In genomic region chr2:70103531-70104061, GRCh38 we compare ENCODE assay signal across 9 cellular contexts.
DNase-seq lines count a peak whose midpoint lies in the region; ATAC-seq lines count a peak whose summit lies in the region.
"Had no signal": no experiment of that assay in that cellular context is flagged by ENCODE, and none has a peak within 500 bp of the region (broad histone marks: within the 10 kb centered on the region; RNA-seq: fewer than 3 reads in every experiment).

No MANE protein-coding gene starts in this region.

- H3K9me3 ChIP-seq in SK-N-MC (ENCODE audit: low read depth, low read length), result no peaks in the 10 kb centered on the region
- no peaks in the 10 kb centered on the region for H3K9me3 ChIP-seq in iPS-18c (ENCODE audit: control insufficient read depth, insufficient read depth, low read length)

- H3K27ac ChIP-seq in SK-N-MC (peak overlapping the region; percentile 85), substantia nigra (ENCODE audit: low read depth, low read length, poor library complexity, severe bottlenecking) (no peak overlapping the region)

- DNase-seq in T-helper 1 cell, result no peak
- no peak for DNase-seq in SK-N-MC (ENCODE audit: low read depth, low spot score)
- peak in 1 of 2 donors; percentile 63 for DNase-seq in stimulated activated naive CD8-positive, alpha-beta T cell treated with anti-CD3 and anti-CD28 coated beads, Interleukin-15, amount 100 ng/mL, for 72 hours
- DNase-seq in substantia nigra (lab: John Stamatoyannopoulos, UW), result no peak
- no peak for DNase-seq in GF-D8 (lab: John Stamatoyannopoulos, UW)

- H3K9ac ChIP-seq in SK-N-MC (ENCODE audit: insufficient read length), result peak overlapping the region; percentile 68

- H3K9me3 Mint-ChIP-seq in T-helper 1 cell treated with Interleukin-12 subunit alpha and Interleukin-12 subunit beta and Interleukin-4 antibody, amounts not matched to agents 30 μg/mL and 1 μg/mL, for 36 hours, result no peaks in the 10 kb centered on the region
- H3K9me3 Mint-ChIP-seq in stimulated activated naive CD8-positive, alpha-beta T cell treated with anti-CD3 and anti-CD28 coated beads, Interleukin-15, amount 100 ng/mL, for 72 hours, result no peaks in the 10 kb centered on the region

- H3K4me3 Mint-ChIP-seq in T-helper 1 cell treated with Interleukin-12 subunit alpha and Interleukin-12 subunit beta and Interleukin-4 antibody, amounts not matched to agents 30 μg/mL and 1 μg/mL, for 36 hours, result peak overlapping the region; percentile 49
- H3K4me3 Mint-ChIP-seq in stimulated activated naive CD8-positive, alpha-beta T cell treated with anti-CD3 and anti-CD28 coated beads, Interleukin-15, amount 100 ng/mL, for 72 hours, result peak overlapping the region; percentile 87 to 94

- peaks cover 5% of the 10 kb centered on the region for H3K36me3 Mint-ChIP-seq in T-helper 1 cell treated with Interleukin-12 subunit alpha and Interleukin-12 subunit beta and Interleukin-4 antibody, amounts not matched to agents 30 μg/mL and 1 μg/mL, for 36 hours (ENCODE audit: low read depth)

- H3K36me3 ChIP-seq in SK-N-MC (ENCODE audit: insufficient read depth, low read length), result no peaks in the 10 kb centered on the region

- H3K4me1 Mint-ChIP-seq in T-helper 1 cell treated with Interleukin-12 subunit alpha and Interleukin-12 subunit beta and Interleukin-4 antibody, amounts not matched to agents 30 μg/mL and 1 μg/mL, for 36 hours (ENCODE audit: low read depth), result peaks cover 37% of the 10 kb centered on the region
- peaks cover 76% of the 10 kb centered on the region for H3K4me1 Mint-ChIP-seq in stimulated activated naive CD8-positive, alpha-beta T cell treated with anti-CD3 and anti-CD28 coated beads, Interleukin-15, amount 100 ng/mL, for 72 hours

- no peaks in the 10 kb centered on the region for H3K27me3 Mint-ChIP-seq in T-helper 1 cell treated with Interleukin-12 subunit alpha and Interleukin-12 subunit beta and Interleukin-4 antibody, amounts not matched to agents 30 μg/mL and 1 μg/mL, for 36 hours (ENCODE audit: low read depth)
- H3K27me3 Mint-ChIP-seq in stimulated activated naive CD8-positive, alpha-beta T cell treated with anti-CD3 and anti-CD28 coated beads, Interleukin-15, amount 100 ng/mL, for 72 hours, result no peaks in the 10 kb centered on the region

- ATAC-seq in stimulated activated naive CD8-positive, alpha-beta T cell treated with anti-CD3 and anti-CD28 coated beads, Interleukin-15, amount 100 ng/mL, for 72 hours, result peak; percentile 80
- ATAC-seq in HG02759 (IDR thresholded peaks at IDR 0.05; ENCODE audit: unreplicated experiment), result no peak

- H3K4me3 ChIP-seq in SK-N-MC (no peak overlapping the region), iPS-18c (ENCODE audit: insufficient read depth, low read depth, low read length) (0 out of 2 replicates have a peak overlapping the region, but pooled peaks have one; percentile 1)
- H3K4me3 ChIP-seq: lung had no signal

- H3K27ac Mint-ChIP-seq in T-helper 1 cell treated with Interleukin-12 subunit alpha and Interleukin-12 subunit beta and Interleukin-4 antibody, amounts not matched to agents 30 μg/mL and 1 μg/mL, for 36 hours, result peak overlapping the region; percentile 88
- H3K27ac Mint-ChIP-seq in stimulated activated naive CD8-positive, alpha-beta T cell treated with anti-CD3 and anti-CD28 coated beads, Interleukin-15, amount 100 ng/mL, for 72 hours, result peak overlapping the region; percentile 97 to 99
